Comparison of ENCODE assay signal across 28 cellular contexts in genomic region chrX:75596178-75596577, GRCh38.
DNase-seq lines count a peak whose midpoint lies in the region; ATAC-seq, FAIRE-seq and TF ChIP-seq lines count a peak whose summit lies in the region.
"Had no signal": no experiment of that assay in that cellular context is flagged by ENCODE, and none has a peak within 500 bp of the region (broad histone marks: within the 10 kb centered on the region; RNA-seq: fewer than 3 reads in every experiment).

No MANE protein-coding gene starts in this region.

- no peak for FAIRE-seq in RCC 7860 (lab: Jason Lieb, UNC)
- FAIRE-seq: GM12878 had no signal

- no peaks in the 10 kb centered on the region for H3K9me3 ChIP-seq in right cardiac atrium (ENCODE audit: control insufficient read depth, low read length)
- H3K9me3 ChIP-seq in psoas muscle, result no peaks in the 10 kb centered on the region
- H3K9me3 ChIP-seq: body of pancreas had no signal

- TF ChIP-seq CTCF in choroid plexus epithelial cell (conservative IDR thresholded peaks at IDR 0.05; ENCODE audit: low read depth, low read length) (no peak), psoas muscle (IDR thresholded peaks at IDR 0.05) (no peak), mesothelial cell of epicardium (IDR thresholded peaks at IDR 0.05; ENCODE audit: unreplicated experiment) (no peak)

- DNase-seq in Ammon's horn (ENCODE audit: low spot score) (peak; percentile 9), choroid plexus epithelial cell (ENCODE audit: low read depth) (peak; percentile 16), right cardiac atrium (no peak), psoas muscle (no peak), mesothelial cell of epicardium (ENCODE audit: low spot score in 2 of 2, unreplicated experiment in 2 of 2) (no peak), RCC 7860 (ENCODE audit: low spot score) (no peak)
- DNase-seq: activated CD4-positive, alpha-beta memory T cell treated with anti-CD3 and anti-CD28 coated beads for 36 hours; activated CD8-positive, alpha-beta memory T cell treated with anti-CD3 and anti-CD28 coated beads, Interleukin-2, amount 50 U/mL, for 48 hours; activated naive CD8-positive, alpha-beta T cell treated with anti-CD3 and anti-CD28 coated beads for 36 hours; body of pancreas; COR-L47; effector CD4-positive, alpha-beta T cell; foreskin melanocyte; HCEC 1CT; Karpas-422; NCI-H187 treated with DMSO at 0.1 percent for 48 hours; NCI-H2227 treated with DMSO at 0.1 percent for 48 hours; NCI-H748 treated with DMSO at 0.1 percent for 48 hours; stimulated activated CD4-positive, alpha-beta T cell treated with anti-CD3 and anti-CD28 coated beads, Interleukin-2, amount 100 ng/mL, for 48 hours had no signal

- H3K27ac Mint-ChIP-seq in mesothelial cell of epicardium, result no peak overlapping the region
- H3K27ac Mint-ChIP-seq: activated CD4-positive, alpha-beta memory T cell treated with anti-CD3 and anti-CD28 coated beads for 36 hours; activated naive CD8-positive, alpha-beta T cell treated with anti-CD3 and anti-CD28 coated beads for 36 hours; activated T-helper 2 cell treated with anti-CD3 and anti-CD28 coated beads, Interferon-gamma antibody, Interleukin-2, Interleukin-4, amounts not matched to agents 10 μg/mL and 5 μg/mL and 100 μg/mL, durations not matched to agents 14 hours and 24 hours and 36 hours; stimulated activated effector memory CD8-positive, alpha-beta T cell treated with anti-CD3 and anti-CD28 coated beads, Interleukin-12 subunit alpha, Interleukin-12 subunit beta, amount 100 ng/mL, for 72 hours had no signal

- H3K27me3 Mint-ChIP-seq in mesothelial cell of epicardium (ENCODE audit: low read depth), result no peaks in the 10 kb centered on the region
- H3K27me3 Mint-ChIP-seq: activated CD4-positive, alpha-beta memory T cell treated with anti-CD3 and anti-CD28 coated beads for 36 hours; activated naive CD8-positive, alpha-beta T cell treated with anti-CD3 and anti-CD28 coated beads for 36 hours had no signal

- H3K27me3 ChIP-seq in right cardiac atrium (ENCODE audit: control insufficient read depth, insufficient read depth), result no peaks in the 10 kb centered on the region
- no peaks in the 10 kb centered on the region for H3K27me3 ChIP-seq in psoas muscle (ENCODE audit: insufficient read depth in 3 of 3, low read length in 2 of 3)
- H3K27me3 ChIP-seq: body of pancreas had no signal

- H3K4me1 ChIP-seq in right cardiac atrium (ENCODE audit: control insufficient read depth, insufficient read depth, low read length) (no peaks in the 10 kb centered on the region), psoas muscle (no peaks in the 10 kb centered on the region)
- H3K4me1 ChIP-seq: BLaER1, body of pancreas had no signal

- ATAC-seq in right cardiac atrium (peak; percentile 91 to 94), psoas muscle (peak in 3 of 4 donors; percentile 32 to 62 (median 61)), HG03378 (IDR thresholded peaks at IDR 0.05; ENCODE audit: unreplicated experiment) (no peak)
- ATAC-seq in activated CD4-positive, CD25-positive, alpha-beta regulatory T cell treated with anti-CD3 and anti-CD28 coated beads, Interleukin-2, amount 50 U/mL, for 24 hours, result no peak
- ATAC-seq: body of pancreas; GM12878; stimulated activated effector memory CD8-positive, alpha-beta T cell treated with anti-CD3 and anti-CD28 coated beads, Interleukin-12 subunit alpha, Interleukin-12 subunit beta, amount 100 ng/mL, for 72 hours had no signal

- H3K4me3 Mint-ChIP-seq in mesothelial cell of epicardium, result no peak overlapping the region
- H3K4me3 Mint-ChIP-seq: activated CD4-positive, alpha-beta memory T cell treated with anti-CD3 and anti-CD28 coated beads for 36 hours; activated naive CD8-positive, alpha-beta T cell treated with anti-CD3 and anti-CD28 coated beads for 36 hours; stimulated activated effector memory CD8-positive, alpha-beta T cell treated with anti-CD3 and anti-CD28 coated beads, Interleukin-12 subunit alpha, Interleukin-12 subunit beta, amount 100 ng/mL, for 72 hours had no signal

- no peaks in the 10 kb centered on the region for H3K36me3 ChIP-seq in psoas muscle (ENCODE audit: insufficient read depth in 1 of 2, low read depth in 1 of 2)
- H3K36me3 ChIP-seq: BLaER1 had no signal

- H3K36me3 Mint-ChIP-seq in mesothelial cell of epicardium, result no peaks in the 10 kb centered on the region
- H3K36me3 Mint-ChIP-seq: activated CD4-positive, alpha-beta memory T cell treated with anti-CD3 and anti-CD28 coated beads for 36 hours; stimulated activated effector memory CD8-positive, alpha-beta T cell treated with anti-CD3 and anti-CD28 coated beads, Interleukin-12 subunit alpha, Interleukin-12 subunit beta, amount 100 ng/mL, for 72 hours had no signal

- 16% methylated on average over 2 of the region's 2 CpGs for WGBS in right cardiac atrium
- 29 to 41% (median 31%) methylated on average over 2 of the region's 2 CpGs for WGBS in psoas muscle, 3 donors

- H3K4me3 ChIP-seq in choroid plexus epithelial cell (ENCODE audit: low read depth, low read length), result no peak overlapping the region
- H3K4me3 ChIP-seq in right cardiac atrium (ENCODE audit: low read length), result no peak overlapping the region
- no peak overlapping the region for H3K4me3 ChIP-seq in psoas muscle
- H3K4me3 ChIP-seq: BLaER1, body of pancreas, GM12878, lung had no signal

- intact Hi-C loops in right cardiac atrium (cut with DNase I), result no loop called here
- intact Hi-C loops in psoas muscle (cut with DNase I), result no loop called here

- H3K27ac ChIP-seq in right cardiac atrium (ENCODE audit: low read length) (no peak overlapping the region), psoas muscle (no peak overlapping the region)
- H3K27ac ChIP-seq: BLaER1, body of pancreas, epithelial cell of prostate, HL-60 had no signal

- no peaks in the 10 kb centered on the region for H3K4me1 Mint-ChIP-seq in mesothelial cell of epicardium
- H3K4me1 Mint-ChIP-seq: activated naive CD8-positive, alpha-beta T cell treated with anti-CD3 and anti-CD28 coated beads for 36 hours; stimulated activated effector memory CD8-positive, alpha-beta T cell treated with anti-CD3 and anti-CD28 coated beads, Interleukin-12 subunit alpha, Interleukin-12 subunit beta, amount 100 ng/mL, for 72 hours had no signal

- peaks cover 40% of the 10 kb centered on the region for H3K9me3 Mint-ChIP-seq in mesothelial cell of epicardium
- H3K9me3 Mint-ChIP-seq: activated T-helper 2 cell treated with anti-CD3 and anti-CD28 coated beads, Interferon-gamma antibody, Interleukin-2, Interleukin-4, amounts not matched to agents 10 μg/mL and 5 μg/mL and 100 μg/mL, durations not matched to agents 14 hours and 24 hours and 36 hours; stimulated activated effector memory CD8-positive, alpha-beta T cell treated with anti-CD3 and anti-CD28 coated beads, Interleukin-12 subunit alpha, Interleukin-12 subunit beta, amount 100 ng/mL, for 72 hours had no signal

Comparison
In these comparisons a context has a peak if more than half of its experiments do, and no peak if none do; other contexts are left out.
1. DNase-seq: peak in Ammon's horn (single experiment) and choroid plexus epithelial cell (single experiment); none in right cardiac atrium (0 of 3), psoas muscle (0 of 2), mesothelial cell of epicardium (0 of 2) and RCC 7860 (single experiment).
2. ATAC-seq: peak in right cardiac atrium (2 of 2) and psoas muscle (3 of 4); none in HG03378 (single experiment) and activated CD4-positive, CD25-positive, alpha-beta regulatory T cell treated with anti-CD3 and anti-CD28 coated beads, Interleukin-2, amount 50 U/mL, for 24 hours (0 of 2).